8 cellular contexts compared by ENCODE assay signal in genomic region chr1:40592107-40592773, GRCh38.
A peak's percentile ranks its signal among the peaks of the same experiment; 100 is the strongest.
DNase-seq lines count a peak whose midpoint lies in the region; ATAC-seq and TF ChIP-seq lines count a peak whose summit lies in the region.

No MANE protein-coding gene starts in this region.

- no peak overlapping the region for H3K4me3 ChIP-seq in AG04449 (ENCODE audit: low read depth, low read length)

- DNase-seq in AG04449 (ENCODE audit: low read depth, low spot score) = no peak
- peak; percentile 29 for DNase-seq in NCI-H774 (lab: John Stamatoyannopoulos, UW)
- peak; percentile 18 to 55 for DNase-seq in dermis microvascular lymphatic vessel endothelial cell (ENCODE audit: low read depth in 2 of 2)
- peak; percentile 53 for DNase-seq in myocyte (ENCODE audit: low read depth)
- no peak for DNase-seq in UCSD-AML1 (lab: John Stamatoyannopoulos, UW; ENCODE audit: unreplicated experiment)

- CTCF ChIA-PET in AG04449 (lab: Yijun Ruan, JAX) = interaction anchor here (0.5 to 1.3 kb wide), 7 partner anchors 10 to 360 kb away, joined by 3 to 4 read pairs (median 3); no protein-coding TSS in a partner anchor

- TF ChIP-seq CTCF in AG04449 (IDR thresholded peaks at IDR 0.05; ENCODE audit: insufficient read depth, low read length, missing control alignments) (peak; percentile 34), GM12874 (IDR thresholded peaks at IDR 0.05; ENCODE audit: insufficient read depth, low read depth, low read length) (peak; percentile 22; the same call in 1 of the 2 replicates)

- no peak for ATAC-seq in GM18519 (IDR thresholded peaks at IDR 0.05; ENCODE audit: low FRiP score, unreplicated experiment)
- no peak for ATAC-seq in HG02763 (IDR thresholded peaks at IDR 0.05; ENCODE audit: unreplicated experiment)

- POLR2A ChIA-PET in AG04449 (lab: Yijun Ruan, JAX) = no interaction called here

Comparison
In these comparisons a context has a peak if more than half of its experiments do, and no peak if none do; other contexts are left out.
1. DNase-seq: peak in NCI-H774 (single experiment), dermis microvascular lymphatic vessel endothelial cell (2 of 2) and myocyte (single experiment); none in AG04449 (single experiment) and UCSD-AML1 (single experiment).